ENCODE assay signal across 1 cellular context in genomic region chr12:110037315-110037714, GRCh38.
TF ChIP-seq lines count a peak whose summit lies in the region.

No MANE protein-coding gene starts in this region.

TF ChIP-seq in A549, 52 proteins besides CTCF, POLR2A, EP300 and RAD21:
- TF ChIP-seq USF2 (IDR thresholded peaks at IDR 0.05) (no peak), TP53 (CRISPR knock-in tag; IDR thresholded peaks at IDR 0.05) (no peak), RARB (CRISPR knock-in tag; IDR thresholded peaks at IDR 0.05) (no peak), CEBPB (IDR thresholded peaks at IDR 0.05) (no peak), HOXB5 (CRISPR knock-in tag; IDR thresholded peaks at IDR 0.05) (no peak), CHD4 (IDR thresholded peaks at IDR 0.05; ENCODE audit: borderline replicate concordance) (no peak), HEYL (CRISPR knock-in tag; IDR thresholded peaks at IDR 0.05) (no peak), MAZ (IDR thresholded peaks at IDR 0.05; ENCODE audit: borderline replicate concordance, low read depth, low read length) (no peak), REST (IDR thresholded peaks at IDR 0.05) (no peak), NFE2L2 (conservative IDR thresholded peaks at IDR 0.05; ENCODE audit: low read length) (no peak), ZSCAN20 (CRISPR knock-in tag; IDR thresholded peaks at IDR 0.05) (no peak)
